1 cellular context compared by ENCODE assay signal in the genomic region with DNA sequence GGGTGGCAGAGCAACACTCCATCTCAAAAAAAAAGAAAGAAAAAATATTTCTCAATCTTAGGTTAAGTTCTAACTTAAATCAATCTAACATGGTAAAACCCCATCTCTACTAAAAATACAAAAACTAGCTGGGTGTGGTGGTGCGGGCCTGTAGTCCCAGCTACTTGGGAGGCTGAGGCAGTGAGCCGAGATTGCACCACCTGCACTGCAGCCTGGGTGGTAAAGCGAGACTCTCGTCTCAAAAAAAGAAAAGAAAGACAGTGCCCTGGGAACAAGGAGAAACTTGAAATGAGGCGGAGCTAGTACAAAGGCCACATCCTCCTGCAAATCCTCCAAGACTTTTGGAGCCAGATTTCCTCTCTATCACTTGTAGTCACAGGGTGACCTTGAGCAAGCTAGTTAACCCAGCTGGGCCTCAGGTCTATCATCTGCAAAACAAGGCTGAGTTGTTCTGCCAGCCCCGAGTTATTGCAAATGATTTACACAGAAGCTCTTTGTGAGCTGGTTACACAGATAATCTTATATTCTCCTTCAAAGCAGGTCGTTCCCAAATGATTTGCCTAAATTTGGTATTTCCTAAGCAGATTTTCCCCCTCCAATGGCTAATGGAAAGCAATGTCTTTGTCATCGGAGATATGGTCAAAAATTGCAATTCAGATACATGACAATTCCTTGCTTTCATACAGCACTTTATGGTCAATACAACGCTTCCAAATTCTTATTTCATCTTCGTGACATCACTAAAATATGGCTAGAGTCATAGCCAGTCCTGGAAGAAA.
TF ChIP-seq lines count a peak whose summit lies in the region.

No MANE protein-coding gene starts in this region.

TF ChIP-seq in HepG2, 621 proteins besides CTCF, POLR2A, EP300 and RAD21 (continued from another document and continues in another):
- TF ChIP-seq, protein P1, sequence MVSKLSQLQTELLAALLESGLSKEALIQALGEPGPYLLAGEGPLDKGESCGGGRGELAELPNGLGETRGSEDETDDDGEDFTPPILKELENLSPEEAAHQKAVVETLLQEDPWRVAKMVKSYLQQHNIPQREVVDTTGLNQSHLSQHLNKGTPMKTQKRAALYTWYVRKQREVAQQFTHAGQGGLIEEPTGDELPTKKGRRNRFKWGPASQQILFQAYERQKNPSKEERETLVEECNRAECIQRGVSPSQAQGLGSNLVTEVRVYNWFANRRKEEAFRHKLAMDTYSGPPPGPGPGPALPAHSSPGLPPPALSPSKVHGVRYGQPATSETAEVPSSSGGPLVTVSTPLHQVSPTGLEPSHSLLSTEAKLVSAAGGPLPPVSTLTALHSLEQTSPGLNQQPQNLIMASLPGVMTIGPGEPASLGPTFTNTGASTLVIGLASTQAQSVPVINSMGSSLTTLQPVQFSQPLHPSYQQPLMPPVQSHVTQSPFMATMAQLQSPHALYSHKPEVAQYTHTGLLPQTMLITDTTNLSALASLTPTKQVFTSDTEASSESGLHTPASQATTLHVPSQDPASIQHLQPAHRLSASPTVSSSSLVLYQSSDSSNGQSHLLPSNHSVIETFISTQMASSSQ (IDR thresholded peaks at IDR 0.05; ENCODE audit: low read depth): no peak
- TF ChIP-seq, protein P1 (CRISPR knock-in tag; IDR thresholded peaks at IDR 0.05; ENCODE audit: borderline replicate concordance): peak; percentile 56; the same call in 1 of the 2 replicates
- TF ChIP-seq ZNF34 (CRISPR knock-in tag; IDR thresholded peaks at IDR 0.05; ENCODE audit: borderline replicate concordance) (no peak), HMGA1 (CRISPR knock-in tag; conservative IDR thresholded peaks at IDR 0.05) (no peak), POGZ (CRISPR knock-in tag; IDR thresholded peaks at IDR 0.05) (no peak), ZMYM3 (CRISPR knock-in tag; IDR thresholded peaks at IDR 0.05) (peak; percentile 77), SMAD3 (CRISPR knock-in tag; IDR thresholded peaks at IDR 0.05) (no peak), ARID2 (CRISPR knock-in tag; IDR thresholded peaks at IDR 0.05; ENCODE audit: borderline replicate concordance) (no peak), ZNF562 (CRISPR knock-in tag; IDR thresholded peaks at IDR 0.05; ENCODE audit: borderline replicate concordance) (no peak), ZNF451 (CRISPR knock-in tag; IDR thresholded peaks at IDR 0.05) (no peak), JUN (CRISPR knock-in tag; IDR thresholded peaks at IDR 0.05) (no peak), ZBTB20 (CRISPR knock-in tag; IDR thresholded peaks at IDR 0.05; ENCODE audit: borderline replicate concordance, low read depth) (no peak), CENPX (CRISPR knock-in tag; IDR thresholded peaks at IDR 0.05) (no peak), JDP2 (CRISPR knock-in tag; IDR thresholded peaks at IDR 0.05; ENCODE audit: borderline replicate concordance) (no peak), GPN1 (CRISPR knock-in tag; IDR thresholded peaks at IDR 0.05; ENCODE audit: borderline replicate concordance) (no peak), TBP (CRISPR knock-in tag; IDR thresholded peaks at IDR 0.05) (no peak), NR2F6 (IDR thresholded peaks at IDR 0.05) (no peak), NR2F6 (CRISPR knock-in tag; IDR thresholded peaks at IDR 0.05) (peak; percentile 32; the same call in 1 of the 2 replicates), ZBTB42 (CRISPR knock-in tag; IDR thresholded peaks at IDR 0.05) (no peak), GATA4 (IDR thresholded peaks at IDR 0.05; ENCODE audit: borderline replicate concordance, low read depth) (no peak), RFX3 (CRISPR knock-in tag; IDR thresholded peaks at IDR 0.05) (no peak), ZNF747 (CRISPR knock-in tag; IDR thresholded peaks at IDR 0.05; ENCODE audit: borderline replicate concordance) (no peak), SP140L (CRISPR knock-in tag; IDR thresholded peaks at IDR 0.05; ENCODE audit: borderline replicate concordance) (no peak), ZNF510 (CRISPR knock-in tag; IDR thresholded peaks at IDR 0.05; ENCODE audit: low read depth) (no peak), ZNF589 (CRISPR knock-in tag; conservative IDR thresholded peaks at IDR 0.05) (no peak), NR2C2 (CRISPR knock-in tag; IDR thresholded peaks at IDR 0.05; ENCODE audit: borderline replicate concordance) (peak; percentile 17; the same call in 1 of the 2 replicates), PLRG1 (conservative IDR thresholded peaks at IDR 0.05) (no peak)
- TF ChIP-seq, protein P2, sequence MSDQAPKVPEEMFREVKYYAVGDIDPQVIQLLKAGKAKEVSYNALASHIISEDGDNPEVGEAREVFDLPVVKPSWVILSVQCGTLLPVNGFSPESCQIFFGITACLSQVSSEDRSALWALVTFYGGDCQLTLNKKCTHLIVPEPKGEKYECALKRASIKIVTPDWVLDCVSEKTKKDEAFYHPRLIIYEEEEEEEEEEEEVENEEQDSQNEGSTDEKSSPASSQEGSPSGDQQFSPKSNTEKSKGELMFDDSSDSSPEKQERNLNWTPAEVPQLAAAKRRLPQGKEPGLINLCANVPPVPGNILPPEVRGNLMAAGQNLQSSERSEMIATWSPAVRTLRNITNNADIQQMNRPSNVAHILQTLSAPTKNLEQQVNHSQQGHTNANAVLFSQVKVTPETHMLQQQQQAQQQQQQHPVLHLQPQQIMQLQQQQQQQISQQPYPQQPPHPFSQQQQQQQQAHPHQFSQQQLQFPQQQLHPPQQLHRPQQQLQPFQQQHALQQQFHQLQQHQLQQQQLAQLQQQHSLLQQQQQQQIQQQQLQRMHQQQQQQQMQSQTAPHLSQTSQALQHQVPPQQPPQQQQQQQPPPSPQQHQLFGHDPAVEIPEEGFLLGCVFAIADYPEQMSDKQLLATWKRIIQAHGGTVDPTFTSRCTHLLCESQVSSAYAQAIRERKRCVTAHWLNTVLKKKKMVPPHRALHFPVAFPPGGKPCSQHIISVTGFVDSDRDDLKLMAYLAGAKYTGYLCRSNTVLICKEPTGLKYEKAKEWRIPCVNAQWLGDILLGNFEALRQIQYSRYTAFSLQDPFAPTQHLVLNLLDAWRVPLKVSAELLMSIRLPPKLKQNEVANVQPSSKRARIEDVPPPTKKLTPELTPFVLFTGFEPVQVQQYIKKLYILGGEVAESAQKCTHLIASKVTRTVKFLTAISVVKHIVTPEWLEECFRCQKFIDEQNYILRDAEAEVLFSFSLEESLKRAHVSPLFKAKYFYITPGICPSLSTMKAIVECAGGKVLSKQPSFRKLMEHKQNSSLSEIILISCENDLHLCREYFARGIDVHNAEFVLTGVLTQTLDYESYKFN (CRISPR knock-in tag; conservative IDR thresholded peaks at IDR 0.05): peak; percentile 76
- TF ChIP-seq, protein P3, sequence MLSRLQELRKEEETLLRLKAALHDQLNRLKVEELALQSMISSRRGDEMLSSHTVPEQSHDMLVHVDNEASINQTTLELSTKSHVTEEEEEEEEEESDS (CRISPR knock-in tag; IDR thresholded peaks at IDR 0.05; ENCODE audit: borderline replicate concordance): no peak
- TF ChIP-seq, protein P4, sequence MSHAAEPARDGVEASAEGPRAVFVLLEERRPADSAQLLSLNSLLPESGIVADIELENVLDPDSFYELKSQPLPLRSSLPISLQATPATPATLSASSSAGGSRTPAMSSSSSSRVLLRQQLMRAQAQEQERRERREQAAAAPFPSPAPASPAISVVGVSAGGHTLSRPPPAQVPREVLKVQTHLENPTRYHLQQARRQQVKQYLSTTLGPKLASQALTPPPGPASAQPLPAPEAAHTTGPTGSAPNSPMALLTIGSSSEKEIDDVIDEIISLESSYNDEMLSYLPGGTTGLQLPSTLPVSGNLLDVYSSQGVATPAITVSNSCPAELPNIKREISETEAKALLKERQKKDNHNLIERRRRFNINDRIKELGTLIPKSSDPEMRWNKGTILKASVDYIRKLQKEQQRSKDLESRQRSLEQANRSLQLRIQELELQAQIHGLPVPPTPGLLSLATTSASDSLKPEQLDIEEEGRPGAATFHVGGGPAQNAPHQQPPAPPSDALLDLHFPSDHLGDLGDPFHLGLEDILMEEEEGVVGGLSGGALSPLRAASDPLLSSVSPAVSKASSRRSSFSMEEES (CRISPR knock-in tag; IDR thresholded peaks at IDR 0.05): no peak
- TF ChIP-seq, protein P5, sequence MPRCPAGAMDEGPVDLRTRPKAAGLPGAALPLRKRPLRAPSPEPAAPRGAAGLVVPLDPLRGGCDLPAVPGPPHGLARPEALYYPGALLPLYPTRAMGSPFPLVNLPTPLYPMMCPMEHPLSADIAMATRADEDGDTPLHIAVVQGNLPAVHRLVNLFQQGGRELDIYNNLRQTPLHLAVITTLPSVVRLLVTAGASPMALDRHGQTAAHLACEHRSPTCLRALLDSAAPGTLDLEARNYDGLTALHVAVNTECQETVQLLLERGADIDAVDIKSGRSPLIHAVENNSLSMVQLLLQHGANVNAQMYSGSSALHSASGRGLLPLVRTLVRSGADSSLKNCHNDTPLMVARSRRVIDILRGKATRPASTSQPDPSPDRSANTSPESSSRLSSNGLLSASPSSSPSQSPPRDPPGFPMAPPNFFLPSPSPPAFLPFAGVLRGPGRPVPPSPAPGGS (CRISPR knock-in tag; IDR thresholded peaks at IDR 0.05): no peak
- TF ChIP-seq, protein P6, sequence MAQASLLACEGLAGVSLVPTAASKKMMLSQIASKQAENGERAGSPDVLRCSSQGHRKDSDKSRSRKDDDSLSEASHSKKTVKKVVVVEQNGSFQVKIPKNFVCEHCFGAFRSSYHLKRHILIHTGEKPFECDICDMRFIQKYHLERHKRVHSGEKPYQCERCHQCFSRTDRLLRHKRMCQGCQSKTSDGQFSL (CRISPR knock-in tag; IDR thresholded peaks at IDR 0.05): no peak
- TF ChIP-seq, protein P7, sequence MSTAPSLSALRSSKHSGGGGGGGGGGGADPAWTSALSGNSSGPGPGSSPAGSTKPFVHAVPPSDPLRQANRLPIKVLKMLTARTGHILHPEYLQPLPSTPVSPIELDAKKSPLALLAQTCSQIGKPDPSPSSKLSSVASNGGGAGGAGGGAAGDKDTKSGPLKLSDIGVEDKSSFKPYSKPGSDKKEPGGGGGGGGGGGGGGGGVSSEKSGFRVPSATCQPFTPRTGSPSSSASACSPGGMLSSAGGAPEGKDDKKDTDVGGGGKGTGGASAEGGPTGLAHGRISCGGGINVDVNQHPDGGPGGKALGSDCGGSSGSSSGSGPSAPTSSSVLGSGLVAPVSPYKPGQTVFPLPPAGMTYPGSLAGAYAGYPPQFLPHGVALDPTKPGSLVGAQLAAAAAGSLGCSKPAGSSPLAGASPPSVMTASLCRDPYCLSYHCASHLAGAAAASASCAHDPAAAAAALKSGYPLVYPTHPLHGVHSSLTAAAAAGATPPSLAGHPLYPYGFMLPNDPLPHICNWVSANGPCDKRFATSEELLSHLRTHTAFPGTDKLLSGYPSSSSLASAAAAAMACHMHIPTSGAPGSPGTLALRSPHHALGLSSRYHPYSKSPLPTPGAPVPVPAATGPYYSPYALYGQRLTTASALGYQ (CRISPR knock-in tag; IDR thresholded peaks at IDR 0.05): no peak
- TF ChIP-seq, protein P8, sequence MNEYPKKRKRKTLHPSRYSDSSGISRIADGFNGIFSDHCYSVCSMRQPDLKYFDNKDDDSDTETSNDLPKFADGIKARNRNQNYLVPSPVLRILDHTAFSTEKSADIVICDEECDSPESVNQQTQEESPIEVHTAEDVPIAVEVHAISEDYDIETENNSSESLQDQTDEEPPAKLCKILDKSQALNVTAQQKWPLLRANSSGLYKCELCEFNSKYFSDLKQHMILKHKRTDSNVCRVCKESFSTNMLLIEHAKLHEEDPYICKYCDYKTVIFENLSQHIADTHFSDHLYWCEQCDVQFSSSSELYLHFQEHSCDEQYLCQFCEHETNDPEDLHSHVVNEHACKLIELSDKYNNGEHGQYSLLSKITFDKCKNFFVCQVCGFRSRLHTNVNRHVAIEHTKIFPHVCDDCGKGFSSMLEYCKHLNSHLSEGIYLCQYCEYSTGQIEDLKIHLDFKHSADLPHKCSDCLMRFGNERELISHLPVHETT (CRISPR knock-in tag; conservative IDR thresholded peaks at IDR 0.05): no peak
- TF ChIP-seq, protein P9, sequence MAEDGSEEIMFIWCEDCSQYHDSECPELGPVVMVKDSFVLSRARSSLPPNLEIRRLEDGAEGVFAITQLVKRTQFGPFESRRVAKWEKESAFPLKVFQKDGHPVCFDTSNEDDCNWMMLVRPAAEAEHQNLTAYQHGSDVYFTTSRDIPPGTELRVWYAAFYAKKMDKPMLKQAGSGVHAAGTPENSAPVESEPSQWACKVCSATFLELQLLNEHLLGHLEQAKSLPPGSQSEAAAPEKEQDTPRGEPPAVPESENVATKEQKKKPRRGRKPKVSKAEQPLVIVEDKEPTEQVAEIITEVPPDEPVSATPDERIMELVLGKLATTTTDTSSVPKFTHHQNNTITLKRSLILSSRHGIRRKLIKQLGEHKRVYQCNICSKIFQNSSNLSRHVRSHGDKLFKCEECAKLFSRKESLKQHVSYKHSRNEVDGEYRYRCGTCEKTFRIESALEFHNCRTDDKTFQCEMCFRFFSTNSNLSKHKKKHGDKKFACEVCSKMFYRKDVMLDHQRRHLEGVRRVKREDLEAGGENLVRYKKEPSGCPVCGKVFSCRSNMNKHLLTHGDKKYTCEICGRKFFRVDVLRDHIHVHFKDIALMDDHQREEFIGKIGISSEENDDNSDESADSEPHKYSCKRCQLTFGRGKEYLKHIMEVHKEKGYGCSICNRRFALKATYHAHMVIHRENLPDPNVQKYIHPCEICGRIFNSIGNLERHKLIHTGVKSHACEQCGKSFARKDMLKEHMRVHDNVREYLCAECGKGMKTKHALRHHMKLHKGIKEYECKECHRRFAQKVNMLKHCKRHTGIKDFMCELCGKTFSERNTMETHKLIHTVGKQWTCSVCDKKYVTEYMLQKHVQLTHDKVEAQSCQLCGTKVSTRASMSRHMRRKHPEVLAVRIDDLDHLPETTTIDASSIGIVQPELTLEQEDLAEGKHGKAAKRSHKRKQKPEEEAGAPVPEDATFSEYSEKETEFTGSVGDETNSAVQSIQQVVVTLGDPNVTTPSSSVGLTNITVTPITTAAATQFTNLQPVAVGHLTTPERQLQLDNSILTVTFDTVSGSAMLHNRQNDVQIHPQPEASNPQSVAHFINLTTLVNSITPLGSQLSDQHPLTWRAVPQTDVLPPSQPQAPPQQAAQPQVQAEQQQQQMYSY (CRISPR knock-in tag; IDR thresholded peaks at IDR 0.05): peak; percentile 41; the same call in 1 of the 2 replicates
- TF ChIP-seq, protein P10, sequence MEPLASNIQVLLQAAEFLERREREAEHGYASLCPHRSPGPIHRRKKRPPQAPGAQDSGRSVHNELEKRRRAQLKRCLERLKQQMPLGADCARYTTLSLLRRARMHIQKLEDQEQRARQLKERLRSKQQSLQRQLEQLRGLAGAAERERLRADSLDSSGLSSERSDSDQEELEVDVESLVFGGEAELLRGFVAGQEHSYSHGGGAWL (CRISPR knock-in tag; IDR thresholded peaks at IDR 0.05): no peak
